In the genomic region with DNA sequence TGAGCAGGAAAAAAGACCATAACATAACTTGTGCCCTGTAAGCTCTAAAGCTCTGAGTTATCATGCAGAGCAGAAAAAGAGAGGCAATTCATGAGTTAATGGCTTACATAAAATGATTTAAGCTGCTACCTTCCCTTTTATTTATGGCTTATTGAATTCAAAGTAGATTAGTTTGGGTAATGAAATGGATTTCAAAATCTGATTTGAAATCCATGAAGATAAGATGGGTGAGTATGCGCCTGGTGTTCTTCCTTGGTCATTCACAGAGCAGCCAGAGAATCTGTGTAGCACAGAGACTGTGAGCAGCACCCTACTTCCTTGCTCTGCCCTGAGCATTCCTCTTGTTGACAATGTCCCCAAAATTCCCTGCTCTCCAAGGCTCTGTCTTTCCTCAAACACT, we compare ENCODE assay signal across 35 cellular contexts. TPM values are rescaled to one million over a fixed set of nuclear protein-coding genes. Genes with fewer than 3 reads are reported as not detected.
DNase-seq lines count a peak whose midpoint lies in the region; ATAC-seq and TF ChIP-seq lines count a peak whose summit lies in the region.
"Had no signal": no experiment of that assay in that cellular context is flagged by ENCODE, and none has a peak within 500 bp of the region (broad histone marks: within the 10 kb centered on the region; RNA-seq: fewer than 3 reads in every experiment).

No MANE protein-coding gene starts in this region.

- H3K27me3 ChIP-seq in SK-N-SH (ENCODE audit: insufficient read depth) = no peaks in the 10 kb centered on the region
- peaks cover 0 to 3% of the 10 kb centered on the region in 2 experiments for H3K27me3 ChIP-seq in mesenchymal stem cell (ENCODE audit: control insufficient read depth in 1 of 2, insufficient read depth in 1 of 2, low read length in 2 of 2)
- H3K27me3 ChIP-seq in Karpas-422 (ENCODE audit: low read length) = no peaks in the 10 kb centered on the region
- peaks cover 0 to 9% (median 0%) of the 10 kb centered on the region in 4 donors for H3K27me3 ChIP-seq in esophagus squamous epithelium
- H3K27me3 ChIP-seq: BE2C; BLaER1; BLaER1 treated with 17β-estradiol and CSF1 and Interleukin-3, amounts not matched to agents 10 nM and 100 nM had no signal

- no peaks in the 10 kb centered on the region for H3K36me3 ChIP-seq in SK-N-SH (replicated peaks in 1 of 2; ENCODE audit: control insufficient read depth in 1 of 2, insufficient read depth in 2 of 2, low read length in 1 of 2)
- H3K36me3 ChIP-seq in mesenchymal stem cell (ENCODE audit: control insufficient read depth in 1 of 2, insufficient read depth in 2 of 2, low read depth in 1 of 2, low read length in 2 of 2) = no peaks in the 10 kb centered on the region
- no peaks in the 10 kb centered on the region for H3K36me3 ChIP-seq in Karpas-422 (ENCODE audit: insufficient read depth, low read length)
- H3K36me3 ChIP-seq in esophagus squamous epithelium = no peaks in the 10 kb centered on the region
- H3K36me3 ChIP-seq: BE2C; BLaER1; BLaER1 treated with 17β-estradiol and CSF1 and Interleukin-3, amounts not matched to agents 10 nM and 100 nM had no signal

- H3K4me3 ChIP-seq in SK-N-SH (ENCODE audit: low read depth in 2 of 2, low read length in 1 of 2) (no peak overlapping the region), mesenchymal stem cell (ENCODE audit: insufficient read depth in 1 of 2, low read depth in 1 of 2, low read length in 2 of 2) (no peak overlapping the region), Karpas-422 (ENCODE audit: low read length) (no peak overlapping the region), esophagus squamous epithelium (no peak overlapping the region)
- H3K4me3 ChIP-seq: A549; BLaER1; BLaER1 treated with 17β-estradiol and CSF1 and Interleukin-3, amounts not matched to agents 10 nM and 100 nM had no signal

- H4K20me1 ChIP-seq in SK-N-SH (ENCODE audit: insufficient read depth) (no peaks in the 10 kb centered on the region), Karpas-422 (ENCODE audit: insufficient read depth, low read depth, low read length) (no peaks in the 10 kb centered on the region)
- H4K20me1 ChIP-seq: BLaER1; BLaER1 treated with 17β-estradiol and CSF1 and Interleukin-3, amounts not matched to agents 10 nM and 100 nM had no signal

- H3K4me1 ChIP-seq in SK-N-SH (ENCODE audit: control insufficient read depth in 1 of 2, insufficient read depth in 2 of 2, low read depth in 1 of 2, low read length in 1 of 2) (peaks cover 0 to 5% of the 10 kb centered on the region in 2 experiments; a peak in 2 of 4 replicates), mesenchymal stem cell (ENCODE audit: control insufficient read depth, insufficient read depth, low read depth, low read length) (peaks cover 8% of the 10 kb centered on the region), Karpas-422 (ENCODE audit: low read length) (peaks cover 15% of the 10 kb centered on the region), esophagus squamous epithelium (peaks cover 0 to 5% (median 2%) of the 10 kb centered on the region in 3 donors)
- H3K4me1 ChIP-seq: BLaER1; BLaER1 treated with 17β-estradiol and CSF1 and Interleukin-3, amounts not matched to agents 10 nM and 100 nM; Caco-2 had no signal

- POLR2A ChIA-PET in SK-N-SH (lab: Yijun Ruan, JAX) = no interaction called here

- no peak overlapping the region for H3K9ac ChIP-seq in SK-N-SH
- H3K9ac ChIP-seq in mesenchymal stem cell (ENCODE audit: low read length) = no peak overlapping the region
- H3K9ac ChIP-seq in Karpas-422 (ENCODE audit: low read length) = no peak overlapping the region
- H3K9ac ChIP-seq: BLaER1; BLaER1 treated with 17β-estradiol and CSF1 and Interleukin-3, amounts not matched to agents 10 nM and 100 nM had no signal

- H3F3A ChIP-seq in SK-N-SH (replicated peaks; ENCODE audit: insufficient read depth) = no peaks in the 10 kb centered on the region

- intact Hi-C loops in esophagus squamous epithelium (cut with DNase I) = no loop called here

- peak; percentile 84 for DNase-seq in SK-N-DZ (ENCODE audit: low spot score)
- no peak for DNase-seq in SK-N-SH
- DNase-seq in mesenchymal stem cell = no peak
- DNase-seq in nephron progenitor cell = no peak
- no peak for DNase-seq in Karpas-422
- no peak for DNase-seq in esophagus squamous epithelium (lab: John Stamatoyannopoulos, UW)
- DNase-seq in kidney glomerular epithelial cell (lab: John Stamatoyannopoulos, UW) = no peak
- DNase-seq: 8988T; ACHN; AML-193; BE2C; C1 segment of cervical spinal cord; Caco-2; Calu3; CD4-positive, alpha-beta memory T cell; CD4-positive, alpha-beta T cell; CD4-positive, CD25-positive, alpha-beta regulatory T cell; CD8-positive, alpha-beta memory T cell; CD8-positive, alpha-beta T cell; COR-L47; DMS 273 treated with DMSO at 0.1 percent for 48 hours; DMS153; DMS53; DMS79; DMS79 treated with DMSO at 0.1 percent for 48 hours; DND-41; EL had no signal

- CTCF ChIA-PET in SK-N-SH (lab: Yijun Ruan, JAX) = interaction anchor here (1.2 to 1.4 kb wide), 3 partner anchors 9 to 499 kb away, joined by 3 read pairs; no protein-coding TSS in a partner anchor

- no peak overlapping the region for H3K4ac ChIP-seq in mesenchymal stem cell (ENCODE audit: low read depth in 1 of 2, low read length in 2 of 2)

- H3K9me2 ChIP-seq in SK-N-SH = no peaks in the 10 kb centered on the region
- H3K9me2 ChIP-seq in Karpas-422 (replicated peaks; ENCODE audit: insufficient read depth, low read length) = no peaks in the 10 kb centered on the region

- H4K91ac ChIP-seq in mesenchymal stem cell (ENCODE audit: low read length) = no peak overlapping the region

- H4K8ac ChIP-seq in mesenchymal stem cell (ENCODE audit: low read length) = no peak overlapping the region

- no peak overlapping the region for H3K4me3 Mint-ChIP-seq in nephron progenitor cell
- H3K4me3 Mint-ChIP-seq: B cell; CD14-positive monocyte; CD4-positive, alpha-beta memory T cell; CD4-positive, alpha-beta T cell; CD4-positive, CD25-positive, alpha-beta regulatory T cell; CD8-positive, alpha-beta memory T cell; CD8-positive, alpha-beta T cell had no signal

- H2BK120ac ChIP-seq in mesenchymal stem cell (ENCODE audit: low read depth, low read length) = no peak overlapping the region

- H3K27ac Mint-ChIP-seq in nephron progenitor cell = no peak overlapping the region
- H3K27ac Mint-ChIP-seq: B cell; CD14-positive monocyte; CD4-positive, alpha-beta memory T cell; CD4-positive, alpha-beta T cell; CD4-positive, CD25-positive, alpha-beta regulatory T cell; CD8-positive, alpha-beta memory T cell; CD8-positive, alpha-beta T cell had no signal

- WGBS in SK-N-SH (ENCODE audit: low lambda C conversion rate) = 65% methylated on average over 1 of the region's 1 CpG
- 100% methylated on average over 1 of the region's 1 CpG for WGBS in mesenchymal stem cell
- WGBS in esophagus squamous epithelium, 2 donors = 94 to 100% methylated on average over 1 of the region's 1 CpG

- H3K4me1 Mint-ChIP-seq in nephron progenitor cell = peaks cover 15% of the 10 kb centered on the region
- H3K4me1 Mint-ChIP-seq: B cell; CD14-positive monocyte; CD4-positive, alpha-beta memory T cell; CD4-positive, CD25-positive, alpha-beta regulatory T cell; CD8-positive, alpha-beta memory T cell had no signal

- no peak overlapping the region for H3K14ac ChIP-seq in mesenchymal stem cell (ENCODE audit: low read length in 2 of 2)

- H2BK15ac ChIP-seq in mesenchymal stem cell (ENCODE audit: low read depth, poor library complexity, severe bottlenecking) = no peak overlapping the region

- H3K79me2 ChIP-seq in SK-N-SH (ENCODE audit: insufficient read depth) (no peaks in the 10 kb centered on the region), Karpas-422 (ENCODE audit: low read length) (no peaks in the 10 kb centered on the region)

- no peak overlapping the region for H3K18ac ChIP-seq in mesenchymal stem cell (ENCODE audit: low read depth in 1 of 2, low read length in 2 of 2)

- no peaks in the 10 kb centered on the region for H3K27me3 Mint-ChIP-seq in nephron progenitor cell (ENCODE audit: low read depth, poor library complexity)

- TF ChIP-seq POLR2A in esophagus squamous epithelium (IDR thresholded peaks at IDR 0.05) = no peak

- H2AFZ ChIP-seq in SK-N-SH (ENCODE audit: low read depth) = no peak overlapping the region
- H2AFZ ChIP-seq in mesenchymal stem cell (ENCODE audit: low read depth, low read length) = no peak overlapping the region
- no peak overlapping the region for H2AFZ ChIP-seq in Karpas-422 (ENCODE audit: low read length)

- H3K9me3 Mint-ChIP-seq in nephron progenitor cell = no peaks in the 10 kb centered on the region
- H3K9me3 Mint-ChIP-seq: CD14-positive monocyte; CD4-positive, alpha-beta T cell; CD8-positive, alpha-beta memory T cell; CD8-positive, alpha-beta T cell had no signal

- no peak for TF ChIP-seq RAD21 in SK-N-SH (IDR thresholded peaks at IDR 0.05; ENCODE audit: low read length)

- no peak overlapping the region for H2BK5ac ChIP-seq in mesenchymal stem cell (ENCODE audit: low read depth, low read length, poor library complexity, severe bottlenecking)

- peak in 1 of 2 experiments; percentile 51; a peak in 1 of 4 replicates for TF ChIP-seq EP300 in SK-N-SH (IDR thresholded peaks at IDR 0.05; ENCODE audit: borderline replicate concordance in 1 of 2, low read depth in 1 of 2, low read length in 1 of 2)

- no peak for TF ChIP-seq CTCF in SK-N-SH (IDR thresholded peaks at IDR 0.05)
- no peak for TF ChIP-seq CTCF in nephron progenitor cell (IDR thresholded peaks at IDR 0.05)
- no peak for TF ChIP-seq CTCF in esophagus squamous epithelium (IDR thresholded peaks at IDR 0.05)

- H2AK5ac ChIP-seq in mesenchymal stem cell (ENCODE audit: low read length, severe bottlenecking) = no peak overlapping the region

- no peaks in the 10 kb centered on the region for H3K79me1 ChIP-seq in mesenchymal stem cell (replicated peaks; ENCODE audit: low read length, poor library complexity, severe bottlenecking)

- no peak overlapping the region for H3K27ac ChIP-seq in SK-N-SH (ENCODE audit: low read depth in 2 of 2, low read length in 1 of 2)
- H3K27ac ChIP-seq in mesenchymal stem cell (ENCODE audit: low read length, poor library complexity, severe bottlenecking) = peak overlapping the region; percentile 76
- H3K27ac ChIP-seq in Karpas-422 (ENCODE audit: low read length) = no peak overlapping the region
- H3K27ac ChIP-seq in esophagus squamous epithelium = no peak overlapping the region
- H3K27ac ChIP-seq: 22Rv1; A549; BLaER1; BLaER1 treated with 17β-estradiol and CSF1 and Interleukin-3, amounts not matched to agents 10 nM and 100 nM; C4-2B had no signal

- H3K9me3 ChIP-seq in SK-N-SH (no peaks in the 10 kb centered on the region), mesenchymal stem cell (ENCODE audit: control insufficient read depth, low read length) (no peaks in the 10 kb centered on the region), Karpas-422 (ENCODE audit: low read length) (no peaks in the 10 kb centered on the region), esophagus squamous epithelium (no peaks in the 10 kb centered on the region)
- H3K9me3 ChIP-seq: A549; BLaER1; BLaER1 treated with 17β-estradiol and CSF1 and Interleukin-3, amounts not matched to agents 10 nM and 100 nM; Caco-2 had no signal

- H3K36me3 Mint-ChIP-seq in nephron progenitor cell (ENCODE audit: low read depth) = no peaks in the 10 kb centered on the region
- H3K36me3 Mint-ChIP-seq: CD14-positive monocyte; CD4-positive, alpha-beta memory T cell; CD4-positive, CD25-positive, alpha-beta regulatory T cell; CD8-positive, alpha-beta memory T cell; CD8-positive, alpha-beta T cell had no signal

- H3K23ac ChIP-seq in mesenchymal stem cell (ENCODE audit: low read length in 2 of 2) = no peak overlapping the region

- no peak overlapping the region for H3K4me2 ChIP-seq in SK-N-SH
- H3K4me2 ChIP-seq in mesenchymal stem cell (ENCODE audit: low read length, poor library complexity, severe bottlenecking) = no peak overlapping the region
- H3K4me2 ChIP-seq in Karpas-422 (ENCODE audit: low read depth, low read length, poor library complexity, severe bottlenecking) = no peak overlapping the region
- H3K4me2 ChIP-seq: A549; BLaER1; BLaER1 treated with 17β-estradiol and CSF1 and Interleukin-3, amounts not matched to agents 10 nM and 100 nM had no signal

- no peak overlapping the region for H2BK12ac ChIP-seq in mesenchymal stem cell (ENCODE audit: low read length in 2 of 2)

- ATAC-seq in SK-N-SH treated with all-trans-retinoic acid at 6 μM for 48 hours = no peak
- ATAC-seq: A549; CD8-positive, alpha-beta T cell had no signal

RNA-seq across cellular contexts. Expression of a gene that starts 36.2 kb away (rescaled TPM):
- polyA plus RNA-seq in SK-N-DZ (2014; cell fraction: cytosol; rRNA removed) = 200 and 211 TPM in 2 replicates
- polyA plus RNA-seq in SK-N-DZ (2014; cell fraction: nucleus; rRNA removed) = 102 TPM in 2 replicates
- 73.7 and 93.0 TPM in 2 replicates for polyA plus RNA-seq in SK-N-SH (2012; rRNA removed)
- 107 and 140 TPM in 2 replicates for polyA plus RNA-seq in SK-N-SH (2012; cell fraction: cytosol; rRNA removed)
- 36.8 and 56.3 TPM in 2 replicates for polyA plus RNA-seq in SK-N-SH (2012; cell fraction: nucleus; rRNA removed)
- polyA plus RNA-seq in mesenchymal stem cell (2013, experiment 1 of 2) = 75.7 TPM
- polyA plus RNA-seq in mesenchymal stem cell (2013, experiment 2 of 2) = 77.5 TPM
- total RNA-seq in Karpas-422 (2014; rRNA removed; shearing (Covaris generic); ENCODE audit: low replicate concordance) = 150 and 156 TPM in 2 replicates
- 100 to 1,000 TPM in 3 of 4 donors, 10 to 100 TPM in 1; 45.6 to 125 (median 104) TPM for total RNA-seq in esophagus squamous epithelium
